ENCODE assay signal across 22 cellular contexts in the genomic region with DNA sequence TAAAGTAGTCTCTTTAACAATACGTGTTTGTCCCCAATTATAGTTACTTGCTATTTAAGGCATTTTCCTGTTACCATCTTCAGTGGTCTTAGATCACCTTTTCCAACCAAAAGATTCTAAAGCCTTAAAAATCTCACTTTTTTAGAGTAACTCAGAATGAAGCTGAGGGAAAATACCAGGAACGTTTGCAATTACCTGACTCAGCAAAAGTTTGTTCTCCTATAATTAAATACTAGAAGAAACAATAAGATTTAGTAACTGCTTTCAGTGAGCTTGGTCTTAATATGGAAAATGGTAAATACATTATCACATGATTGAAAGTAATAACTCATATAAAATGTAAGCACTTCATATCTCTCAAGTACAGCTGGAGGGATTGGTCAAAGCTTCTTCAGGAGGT.
"Had no signal": no experiment of that assay in that cellular context is flagged by ENCODE, and none has a peak within 500 bp of the region (broad histone marks: within the 10 kb centered on the region; RNA-seq: fewer than 3 reads in every experiment).

No MANE protein-coding gene starts in this region.

- H3K4me1 Mint-ChIP-seq: nephron had no signal

- H3K27ac Mint-ChIP-seq: activated B cell treated with CpG ODN at 0.5 μM for 24 hours; activated CD4-positive, alpha-beta memory T cell treated with anti-CD3 and anti-CD28 coated beads for 36 hours; activated naive CD4-positive, alpha-beta T cell treated with anti-CD3 and anti-CD28 coated beads for 36 hours; nephron had no signal

- H3K9me3 ChIP-seq: gastrocnemius medialis, heart left ventricle, left lung, spleen, tibial artery had no signal

- H3K27me3 ChIP-seq: brain microvascular endothelial cell, gastrocnemius medialis, heart left ventricle, left lung, spleen, tibial artery had no signal

- H3K9me3 Mint-ChIP-seq: activated B cell treated with CpG ODN at 0.5 μM for 24 hours; activated CD4-positive, alpha-beta memory T cell treated with anti-CD3 and anti-CD28 coated beads for 36 hours; activated naive CD4-positive, alpha-beta T cell treated with anti-CD3 and anti-CD28 coated beads for 36 hours; nephron had no signal

- H3K4me3 ChIP-seq: gastrocnemius medialis, heart left ventricle, left lung, spleen, tibial artery had no signal

- H3K27me3 Mint-ChIP-seq: activated B cell treated with CpG ODN at 0.5 μM for 24 hours; activated CD4-positive, alpha-beta memory T cell treated with anti-CD3 and anti-CD28 coated beads for 36 hours had no signal

- DNase-seq: activated B cell treated with CpG ODN at 0.5 μM for 24 hours; activated CD4-positive, alpha-beta memory T cell treated with anti-CD3 and anti-CD28 coated beads for 36 hours; activated CD4-positive, alpha-beta T cell treated with anti-CD3 and anti-CD28 coated beads for 4 hours; activated naive CD4-positive, alpha-beta T cell treated with anti-CD3 and anti-CD28 coated beads for 36 hours; anterior cingulate cortex; brain microvascular endothelial cell; cerebellar nuclear complex; cortex of kidney; gastrocnemius medialis; heart left ventricle; kidney; left lung; mammary epithelial cell; midbrain; posterior cingulate gyrus; spleen; stimulated activated CD4-positive, alpha-beta T cell treated with anti-CD3 and anti-CD28 coated beads, Interleukin-4, amount 100 ng/mL, for 4 hours; stimulated activated naive CD4-positive, alpha-beta T cell; substantia nigra; tibial artery had no signal

- H3K27ac ChIP-seq: brain microvascular endothelial cell, gastrocnemius medialis, heart left ventricle, left lung, spleen, tibial artery had no signal

- ATAC-seq: esophagus mucosa, gastrocnemius medialis, heart left ventricle, left lung had no signal

- H3K4me3 Mint-ChIP-seq: activated B cell treated with CpG ODN at 0.5 μM for 24 hours; activated CD4-positive, alpha-beta memory T cell treated with anti-CD3 and anti-CD28 coated beads for 36 hours; activated naive CD4-positive, alpha-beta T cell treated with anti-CD3 and anti-CD28 coated beads for 36 hours; nephron had no signal

- H3K36me3 ChIP-seq: brain microvascular endothelial cell, gastrocnemius medialis, tibial artery had no signal
